8 cellular contexts compared by ENCODE assay signal in the genomic region with DNA sequence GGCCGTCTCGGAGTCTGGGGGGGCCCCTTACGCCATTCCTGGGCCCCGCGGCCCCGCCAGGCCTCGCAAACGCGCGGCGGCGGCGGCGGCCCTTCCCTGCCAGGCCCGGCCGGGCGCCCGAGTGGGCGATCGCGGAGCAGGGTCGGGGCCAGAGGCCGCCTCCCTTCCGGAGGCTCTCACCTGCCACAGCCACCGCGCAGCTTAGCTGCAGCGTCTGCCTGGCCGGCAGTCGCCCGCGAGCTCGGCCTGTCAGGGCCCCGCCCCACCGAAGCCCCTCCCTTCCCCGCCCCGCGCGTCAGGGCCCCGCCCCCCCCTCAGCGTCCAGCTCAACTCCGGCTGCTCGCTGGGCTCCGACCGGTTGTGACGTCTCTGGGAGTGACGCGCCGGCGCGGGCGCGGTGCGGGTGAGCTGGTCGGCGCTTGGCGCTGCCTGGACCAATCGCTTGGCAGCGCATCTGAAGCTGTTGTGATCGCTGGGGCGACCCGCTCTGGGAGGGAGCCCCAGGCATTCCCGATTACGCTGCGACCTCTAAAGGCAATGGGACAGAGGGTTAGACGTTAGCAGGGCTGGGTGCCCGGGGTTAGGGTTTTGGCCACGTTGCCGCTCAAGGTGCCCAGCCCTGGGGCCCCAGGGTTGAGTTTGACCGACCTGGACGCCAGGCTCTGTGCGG. TPM values are rescaled to one million over a fixed set of nuclear protein-coding genes. Genes with fewer than 3 reads are reported as not detected.
DNase-seq lines count a peak whose midpoint lies in the region; ATAC-seq and TF ChIP-seq lines count a peak whose summit lies in the region.

A gene with protein sequence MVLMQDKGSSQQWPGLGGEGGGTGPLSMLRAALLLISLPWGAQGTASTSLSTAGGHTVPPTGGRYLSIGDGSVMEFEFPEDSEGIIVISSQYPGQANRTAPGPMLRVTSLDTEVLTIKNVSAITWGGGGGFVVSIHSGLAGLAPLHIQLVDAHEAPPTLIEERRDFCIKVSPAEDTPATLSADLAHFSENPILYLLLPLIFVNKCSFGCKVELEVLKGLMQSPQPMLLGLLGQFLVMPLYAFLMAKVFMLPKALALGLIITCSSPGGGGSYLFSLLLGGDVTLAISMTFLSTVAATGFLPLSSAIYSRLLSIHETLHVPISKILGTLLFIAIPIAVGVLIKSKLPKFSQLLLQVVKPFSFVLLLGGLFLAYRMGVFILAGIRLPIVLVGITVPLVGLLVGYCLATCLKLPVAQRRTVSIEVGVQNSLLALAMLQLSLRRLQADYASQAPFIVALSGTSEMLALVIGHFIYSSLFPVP (minus strand): TSS at position 216 of the 670 bp plus-strand sequence. CDS start 1,689 bp downstream, outside the sequence.

- H3K4me3 Mint-ChIP-seq in immature natural killer cell = peak within 1 kb of the TSS; percentile 86 to 88 (median 87)

- peaks cover 22 to 26% of the 10 kb centered on the region in 2 donors for H3K4me1 Mint-ChIP-seq in immature natural killer cell

- H3K27ac ChIP-seq in caudate nucleus (ENCODE audit: low read depth, low read length) (peak within 1 kb of the TSS; percentile 88), smooth muscle cell (ENCODE audit: low read depth) (peak within 1 kb of the TSS; percentile 94)

- peak; percentile 80 for DNase-seq in AG09319 (ENCODE audit: extremely low read depth, low read depth)
- DNase-seq in NCI-H345 treated with DMSO at 0.1 percent for 48 hours (lab: John Stamatoyannopoulos, UW; ENCODE audit: unreplicated experiment) = peak; percentile 65
- peak; percentile 67 to 76 (median 70) for DNase-seq in activated CD4-positive, CD25-positive, alpha-beta regulatory T cell (lab: John Stamatoyannopoulos, UW)
- peak in 60 of 61 donors; percentile 52 to 97 (median 90) for DNase-seq in caudate nucleus (lab: John Stamatoyannopoulos, UW)
- DNase-seq in immature natural killer cell = peak; percentile 88 to 92 (median 90)
- DNase-seq in smooth muscle cell (lab: John Stamatoyannopoulos, UW; ENCODE audit: unreplicated experiment) = peak; percentile 70

- H3K79me2 ChIP-seq in smooth muscle cell (ENCODE audit: low read depth) = peaks cover 5% of the 10 kb centered on the region

- H3K9ac ChIP-seq in smooth muscle cell (ENCODE audit: low read depth) = peak within 1 kb of the TSS; percentile 86

- peak within 1 kb of the TSS; percentile 42 for H2AFZ ChIP-seq in smooth muscle cell (ENCODE audit: low read depth)

- 45% methylated on average over 39 of the region's 71 CpGs for WGBS in smooth muscle cell (ENCODE audit: low lambda C conversion rate)

- ATAC-seq in GM19035 (IDR thresholded peaks at IDR 0.05; ENCODE audit: unreplicated experiment) (peak; percentile 76), HG03342 (IDR thresholded peaks at IDR 0.05; ENCODE audit: unreplicated experiment) (peak; percentile 72)

- H3K4me2 ChIP-seq in smooth muscle cell = peak within 1 kb of the TSS; percentile 85

- peak within 1 kb of the TSS; percentile 90 to 97 (median 95) for H3K27ac Mint-ChIP-seq in immature natural killer cell

- TF ChIP-seq CTCF in AG09319 (IDR thresholded peaks at IDR 0.05; ENCODE audit: low read depth, low read length) (peak; percentile 1), smooth muscle cell (IDR thresholded peaks at IDR 0.05; ENCODE audit: borderline replicate concordance, insufficient read depth, poor library complexity, severe bottlenecking) (no peak)

- H3K36me3 Mint-ChIP-seq in immature natural killer cell = no peaks in the 10 kb centered on the region

- peak within 1 kb of the TSS; percentile 63 for H3K4me3 ChIP-seq in smooth muscle cell

- H4K20me1 ChIP-seq in smooth muscle cell (ENCODE audit: low read depth) = no peaks in the 10 kb centered on the region

- H3F3A ChIP-seq in smooth muscle cell (ENCODE audit: low read depth) = no peaks in the 10 kb centered on the region

- H3K36me3 ChIP-seq in smooth muscle cell (ENCODE audit: low read depth) = no peaks in the 10 kb centered on the region

- H3K9me3 ChIP-seq in smooth muscle cell (replicated peaks; ENCODE audit: low read depth) = no peaks in the 10 kb centered on the region

- H3K27me3 ChIP-seq in smooth muscle cell (ENCODE audit: low read depth) = no peaks in the 10 kb centered on the region

- peaks cover 3% of the 10 kb centered on the region for H3K4me1 ChIP-seq in smooth muscle cell (ENCODE audit: low read depth)

- H3K9me3 Mint-ChIP-seq in immature natural killer cell = no peaks in the 10 kb centered on the region

- peaks cover 1 to 11% (median 6%) of the 10 kb centered on the region in 3 donors for H3K27me3 Mint-ChIP-seq in immature natural killer cell (ENCODE audit: low read depth in 3 of 3)

RNA-seq across cellular contexts. Expression of the gene that starts here (rescaled TPM):
- 100 to 1,000 TPM in 1 of 3 donors, 10 to 100 TPM in 2; 53.1 to 110 (median 91.1) TPM for polyA plus RNA-seq in immature natural killer cell
- total RNA-seq in smooth muscle cell = 26.8 and 34.7 TPM in 2 replicates
- 52.1 and 63.1 TPM in 2 replicates for polyA plus RNA-seq in smooth muscle cell

Comparison
In these comparisons a context has a peak if more than half of its experiments do, and no peak if none do; other contexts are left out.
1. Peak in every context shown above with its lines: DNase-seq, ATAC-seq, H3K4me3 ChIP-seq and H3K27ac ChIP-seq.